ENCODE assay signal across 14 cellular contexts in the genomic region with DNA sequence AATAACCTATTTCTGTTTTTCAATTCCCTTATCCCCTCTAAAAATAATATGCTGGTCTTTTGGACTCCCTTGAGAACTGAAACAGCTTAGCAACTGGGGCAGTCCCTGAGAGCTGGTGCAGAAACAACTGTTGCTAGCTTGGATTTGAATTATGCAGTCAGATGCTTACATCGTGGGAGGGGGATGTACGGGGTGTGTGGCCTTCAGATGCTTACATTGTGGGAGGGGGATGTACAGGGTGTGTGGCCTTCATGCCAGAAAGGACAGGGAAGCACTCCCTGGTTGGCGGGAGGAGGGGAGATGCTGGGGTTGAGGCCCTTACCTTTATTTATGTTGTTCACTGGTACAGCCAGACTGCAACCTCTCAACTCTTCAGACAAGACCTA. TPM values are rescaled to one million over a fixed set of nuclear protein-coding genes. Genes with fewer than 3 reads are reported as not detected.
A peak's percentile ranks its signal among the peaks of the same experiment; 100 is the strongest.
DNase-seq lines count a peak whose midpoint lies in the region; ATAC-seq and TF ChIP-seq lines count a peak whose summit lies in the region.
"Had no signal": no experiment of that assay in that cellular context is flagged by ENCODE, and none has a peak within 500 bp of the region (broad histone marks: within the 10 kb centered on the region; RNA-seq: fewer than 3 reads in every experiment).

No MANE protein-coding gene starts in this region.

- TF ChIP-seq CTCF in tibial artery (IDR thresholded peaks at IDR 0.05): no peak
- no peak for TF ChIP-seq CTCF in osteoblast (IDR thresholded peaks at IDR 0.05; ENCODE audit: extremely low read depth, low read depth, low read length)

- peaks cover 34% of the 10 kb centered on the region for H4K20me1 ChIP-seq in osteoblast (ENCODE audit: insufficient read depth, low read length)

- H3K36me3 ChIP-seq in tibial artery (no peaks in the 10 kb centered on the region), osteoblast (ENCODE audit: insufficient read depth, low read length) (no peaks in the 10 kb centered on the region)
- H3K36me3 ChIP-seq: breast epithelium, heart left ventricle, neutrophil had no signal

- H3K4me2 ChIP-seq in osteoblast (ENCODE audit: insufficient read depth, low read length): no peak overlapping the region

- peaks cover 62% of the 10 kb centered on the region for H3K79me2 ChIP-seq in osteoblast (ENCODE audit: insufficient read depth, low read length)

- H3K4me1 Mint-ChIP-seq in activated naive CD8-positive, alpha-beta T cell treated with anti-CD3 and anti-CD28 coated beads for 36 hours: peaks cover 59% of the 10 kb centered on the region

- H3K4me3 ChIP-seq in tibial artery (peak overlapping the region in 1 of 2 donors; percentile 2), osteoblast (ENCODE audit: insufficient read depth, low read length) (no peak overlapping the region)
- H3K4me3 ChIP-seq: breast epithelium, heart left ventricle had no signal

- peak overlapping the region; percentile 50 for H3K27ac Mint-ChIP-seq in activated naive CD8-positive, alpha-beta T cell treated with anti-CD3 and anti-CD28 coated beads for 36 hours

- H3K9me3 Mint-ChIP-seq in activated naive CD8-positive, alpha-beta T cell treated with anti-CD3 and anti-CD28 coated beads for 36 hours: peaks cover under 1% of the 10 kb centered on the region
- H3K9me3 Mint-ChIP-seq: CD8-positive, alpha-beta memory T cell; H9 had no signal

- ATAC-seq in HG02798 (IDR thresholded peaks at IDR 0.05; ENCODE audit: poor library complexity, unreplicated experiment): peak; percentile 50
- no peak for ATAC-seq in Right ventricle myocardium inferior

- peak overlapping the region; percentile 32 for H3K4me3 Mint-ChIP-seq in activated naive CD8-positive, alpha-beta T cell treated with anti-CD3 and anti-CD28 coated beads for 36 hours
- H3K4me3 Mint-ChIP-seq: H9 had no signal

- H3K27me3 Mint-ChIP-seq in activated naive CD8-positive, alpha-beta T cell treated with anti-CD3 and anti-CD28 coated beads for 36 hours: no peaks in the 10 kb centered on the region
- H3K27me3 Mint-ChIP-seq: CD8-positive, alpha-beta memory T cell had no signal

- intact Hi-C loops in tibial artery (cut with DNase I; ENCODE audit: low total_unique reads) (no loop called here), Right ventricle myocardium inferior (cut with DNase I) (no loop called here)

- no peaks in the 10 kb centered on the region for H3K9me3 ChIP-seq in tibial artery
- no peaks in the 10 kb centered on the region for H3K9me3 ChIP-seq in osteoblast (ENCODE audit: low read depth, low read length)
- H3K9me3 ChIP-seq: breast epithelium, heart left ventricle, neutrophil had no signal

- H3K4me1 ChIP-seq in tibial artery: peaks cover 0 to 84% (median 60%) of the 10 kb centered on the region in 4 donors
- peaks cover 20% of the 10 kb centered on the region for H3K4me1 ChIP-seq in osteoblast (ENCODE audit: insufficient read depth, low read length)

- H3K27me3 ChIP-seq in tibial artery: no peaks in the 10 kb centered on the region
- no peaks in the 10 kb centered on the region for H3K27me3 ChIP-seq in osteoblast (ENCODE audit: insufficient read depth, low read length)
- H3K27me3 ChIP-seq: breast epithelium, heart left ventricle, neutrophil had no signal

- DNase-seq in activated naive CD4-positive, alpha-beta T cell treated with Interleukin-2 at 50 U/mL for 16 hours: peak; percentile 17
- no peak for DNase-seq in activated naive CD4-positive, alpha-beta T cell (lab: John Stamatoyannopoulos, UW)
- peak; percentile 28 for DNase-seq in activated naive CD8-positive, alpha-beta T cell treated with anti-CD3 and anti-CD28 coated beads for 36 hours
- DNase-seq in tibial artery (no peak), HT-29 (ENCODE audit: low spot score) (no peak), osteoblast (ENCODE audit: insufficient read length, low spot score, missing footprints) (no peak), Right ventricle myocardium inferior (ENCODE audit: missing footprints) (no peak)
- DNase-seq: CD8-positive, alpha-beta memory T cell; H9; heart left ventricle; T-helper 9 cell had no signal

- H3K27ac ChIP-seq in tibial artery (peak overlapping the region; percentile 57 to 74), osteoblast (ENCODE audit: low read depth, low read length) (no peak overlapping the region)
- H3K27ac ChIP-seq: neutrophil had no signal

- peaks cover 10% of the 10 kb centered on the region for H3K36me3 Mint-ChIP-seq in activated naive CD8-positive, alpha-beta T cell treated with anti-CD3 and anti-CD28 coated beads for 36 hours

- H2AFZ ChIP-seq in osteoblast (ENCODE audit: low read length): no peak overlapping the region

RNA-seq across cellular contexts. Expression of a gene that starts 25.6 kb away (rescaled TPM):
- total RNA-seq in activated naive CD8-positive, alpha-beta T cell treated with anti-CD3 and anti-CD28 coated beads for 36 hours: 10 to 100 TPM; 16.9 to 18.1 TPM
- 12.7 and 13.5 TPM in 2 replicates for total RNA-seq in HT-29 (2014; rRNA removed; shearing (Covaris generic))
- total RNA-seq in osteoblast (6.9 and 7.1 TPM in 2 replicates), Right ventricle myocardium inferior (11.9 TPM)

Comparison
In these comparisons a context has a peak if more than half of its experiments do, and no peak if none do; other contexts are left out.
1. DNase-seq: peak in activated naive CD4-positive, alpha-beta T cell treated with Interleukin-2 at 50 U/mL for 16 hours (single experiment) and activated naive CD8-positive, alpha-beta T cell treated with anti-CD3 and anti-CD28 coated beads for 36 hours (single experiment); none in activated naive CD4-positive, alpha-beta T cell (0 of 4), tibial artery (0 of 2), HT-29 (single experiment), osteoblast (single experiment) and Right ventricle myocardium inferior (single experiment).